2 cellular contexts compared by ENCODE assay signal in the genomic region with DNA sequence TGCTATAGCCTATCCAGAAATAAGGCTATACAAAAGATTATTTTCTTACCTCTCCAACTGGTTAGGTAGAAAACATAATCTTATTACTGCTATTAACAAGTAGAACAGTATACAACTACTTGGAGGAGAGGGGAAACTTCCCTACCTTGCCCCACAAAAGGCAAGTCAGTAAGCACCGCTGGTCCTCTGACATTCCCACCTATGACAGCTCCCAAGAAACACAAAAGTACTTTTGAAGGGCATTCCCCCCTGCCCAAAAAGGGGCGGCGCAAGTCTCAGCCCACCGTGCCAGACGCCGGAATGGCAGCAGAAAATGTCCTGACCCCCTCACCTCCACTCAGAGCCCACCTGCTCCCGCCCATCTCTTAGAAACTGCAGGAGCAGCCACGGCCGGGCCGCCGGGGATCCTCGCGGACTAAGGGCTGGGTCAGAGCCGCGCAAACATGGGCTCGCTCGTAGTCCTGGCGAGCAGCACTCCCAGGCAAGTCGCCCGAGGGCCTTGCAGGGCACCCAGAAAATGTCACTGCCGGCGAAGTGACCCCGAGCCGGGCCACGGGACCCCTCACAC.
TF ChIP-seq lines count a peak whose summit lies in the region.

No MANE protein-coding gene starts in this region.

TF ChIP-seq in Ishikawa, 13 proteins besides CTCF, POLR2A, EP300 and RAD21 (continued from another document):
- TF ChIP-seq, protein P1, sequence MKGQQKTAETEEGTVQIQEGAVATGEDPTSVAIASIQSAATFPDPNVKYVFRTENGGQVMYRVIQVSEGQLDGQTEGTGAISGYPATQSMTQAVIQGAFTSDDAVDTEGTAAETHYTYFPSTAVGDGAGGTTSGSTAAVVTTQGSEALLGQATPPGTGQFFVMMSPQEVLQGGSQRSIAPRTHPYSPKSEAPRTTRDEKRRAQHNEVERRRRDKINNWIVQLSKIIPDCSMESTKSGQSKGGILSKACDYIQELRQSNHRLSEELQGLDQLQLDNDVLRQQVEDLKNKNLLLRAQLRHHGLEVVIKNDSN (IDR thresholded peaks at IDR 0.05), result no peak
- TF ChIP-seq ZBTB7A (IDR thresholded peaks at IDR 0.05; ENCODE audit: low read depth) (0 out of 2 replicates have a peak, but pooled peaks have one; percentile 70), NFIC (IDR thresholded peaks at IDR 0.05) (no peak), TAF1 (IDR thresholded peaks at IDR 0.05; ENCODE audit: low read depth) (no peak), EGR1 (IDR thresholded peaks at IDR 0.05) (peak; percentile 40; the same call in 1 of the 2 replicates), TCF12 (IDR thresholded peaks at IDR 0.05; ENCODE audit: low read depth) (no peak), FOXM1 (IDR thresholded peaks at IDR 0.05; ENCODE audit: borderline replicate concordance, low read depth) (no peak)
- TF ChIP-seq, protein P2, sequence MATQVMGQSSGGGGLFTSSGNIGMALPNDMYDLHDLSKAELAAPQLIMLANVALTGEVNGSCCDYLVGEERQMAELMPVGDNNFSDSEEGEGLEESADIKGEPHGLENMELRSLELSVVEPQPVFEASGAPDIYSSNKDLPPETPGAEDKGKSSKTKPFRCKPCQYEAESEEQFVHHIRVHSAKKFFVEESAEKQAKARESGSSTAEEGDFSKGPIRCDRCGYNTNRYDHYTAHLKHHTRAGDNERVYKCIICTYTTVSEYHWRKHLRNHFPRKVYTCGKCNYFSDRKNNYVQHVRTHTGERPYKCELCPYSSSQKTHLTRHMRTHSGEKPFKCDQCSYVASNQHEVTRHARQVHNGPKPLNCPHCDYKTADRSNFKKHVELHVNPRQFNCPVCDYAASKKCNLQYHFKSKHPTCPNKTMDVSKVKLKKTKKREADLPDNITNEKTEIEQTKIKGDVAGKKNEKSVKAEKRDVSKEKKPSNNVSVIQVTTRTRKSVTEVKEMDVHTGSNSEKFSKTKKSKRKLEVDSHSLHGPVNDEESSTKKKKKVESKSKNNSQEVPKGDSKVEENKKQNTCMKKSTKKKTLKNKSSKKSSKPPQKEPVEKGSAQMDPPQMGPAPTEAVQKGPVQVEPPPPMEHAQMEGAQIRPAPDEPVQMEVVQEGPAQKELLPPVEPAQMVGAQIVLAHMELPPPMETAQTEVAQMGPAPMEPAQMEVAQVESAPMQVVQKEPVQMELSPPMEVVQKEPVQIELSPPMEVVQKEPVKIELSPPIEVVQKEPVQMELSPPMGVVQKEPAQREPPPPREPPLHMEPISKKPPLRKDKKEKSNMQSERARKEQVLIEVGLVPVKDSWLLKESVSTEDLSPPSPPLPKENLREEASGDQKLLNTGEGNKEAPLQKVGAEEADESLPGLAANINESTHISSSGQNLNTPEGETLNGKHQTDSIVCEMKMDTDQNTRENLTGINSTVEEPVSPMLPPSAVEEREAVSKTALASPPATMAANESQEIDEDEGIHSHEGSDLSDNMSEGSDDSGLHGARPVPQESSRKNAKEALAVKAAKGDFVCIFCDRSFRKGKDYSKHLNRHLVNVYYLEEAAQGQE (IDR thresholded peaks at IDR 0.05; ENCODE audit: low read depth), result no peak

TF ChIP-seq in K562, 482 proteins besides CTCF, POLR2A, EP300 and RAD21 (continued from another document):
- TF ChIP-seq, protein P3, sequence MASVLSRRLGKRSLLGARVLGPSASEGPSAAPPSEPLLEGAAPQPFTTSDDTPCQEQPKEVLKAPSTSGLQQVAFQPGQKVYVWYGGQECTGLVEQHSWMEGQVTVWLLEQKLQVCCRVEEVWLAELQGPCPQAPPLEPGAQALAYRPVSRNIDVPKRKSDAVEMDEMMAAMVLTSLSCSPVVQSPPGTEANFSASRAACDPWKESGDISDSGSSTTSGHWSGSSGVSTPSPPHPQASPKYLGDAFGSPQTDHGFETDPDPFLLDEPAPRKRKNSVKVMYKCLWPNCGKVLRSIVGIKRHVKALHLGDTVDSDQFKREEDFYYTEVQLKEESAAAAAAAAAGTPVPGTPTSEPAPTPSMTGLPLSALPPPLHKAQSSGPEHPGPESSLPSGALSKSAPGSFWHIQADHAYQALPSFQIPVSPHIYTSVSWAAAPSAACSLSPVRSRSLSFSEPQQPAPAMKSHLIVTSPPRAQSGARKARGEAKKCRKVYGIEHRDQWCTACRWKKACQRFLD (CRISPR knock-in tag; IDR thresholded peaks at IDR 0.05), result no peak
- no peak for TF ChIP-seq SAFB2 (IDR thresholded peaks at IDR 0.05; ENCODE audit: borderline replicate concordance, low read depth, low read length, severe bottlenecking)
- peak; percentile 49; the same call in 1 of the 2 replicates for TF ChIP-seq ZBTB7A (IDR thresholded peaks at IDR 0.05; ENCODE audit: borderline replicate concordance, control insufficient read depth, low read depth, low read length)
- no peak for TF ChIP-seq MAZ (CRISPR knock-in tag; conservative IDR thresholded peaks at IDR 0.05 in 1 of 2, IDR thresholded peaks at IDR 0.05 in 1 of 2)
- no peak for TF ChIP-seq FIP1L1 (IDR thresholded peaks at IDR 0.05; ENCODE audit: low read depth, low read length, poor library complexity, severe bottlenecking)
- TF ChIP-seq SAP30 (IDR thresholded peaks at IDR 0.05; ENCODE audit: borderline replicate concordance, insufficient read depth, low read depth, low read length, poor library complexity, severe bottlenecking), result peak; percentile 53
- TF ChIP-seq RBFOX2 (IDR thresholded peaks at IDR 0.05; ENCODE audit: low read depth, low read length), result no peak
